Comparison of ENCODE assay signal across 8 cellular contexts in genomic region chr14:65412189-65412846, GRCh38. TPM values are rescaled to one million over a fixed set of nuclear protein-coding genes. Genes with fewer than 3 reads are reported as not detected.
DNase-seq lines count a peak whose midpoint lies in the region; ATAC-seq and TF ChIP-seq lines count a peak whose summit lies in the region.

Gene FUT8 (plus strand): TSS chr14:65412730. CDS start chr14:65561564, 148,834 bp downstream.

- CTCF ChIA-PET in CD8-positive, alpha-beta T cell (lab: Charles Lee): interaction anchor here (0.7 to 7.8 kb wide), 25 partner anchors 10 to 658 kb away, joined by 3 to 122 read pairs (median 6); no protein-coding TSS in a partner anchor
- CTCF ChIA-PET in activated CD4-positive, alpha-beta memory T cell treated with anti-CD3 and anti-CD28 coated beads for 36 hours (lab: Charles Lee): interaction anchor here (0.7 to 7.3 kb wide), 24 partner anchors 12 to 547 kb away, joined by 3 to 130 read pairs (median 4); no protein-coding TSS in a partner anchor

- peak; percentile 43 for TF ChIP-seq CTCF in CD8-positive, alpha-beta T cell (IDR thresholded peaks at IDR 0.05)
- peak; percentile 35 for TF ChIP-seq CTCF in liver (IDR thresholded peaks at IDR 0.05; ENCODE audit: low read depth, low read length, missing input control)

- H3K36me3 ChIP-seq in CD8-positive, alpha-beta T cell (ENCODE audit: insufficient read depth, low read length): no peaks in the 10 kb centered on the region
- H3K36me3 ChIP-seq in liver (ENCODE audit: control insufficient read depth in 4 of 4, insufficient read depth in 3 of 4, low read depth in 1 of 4, low read length in 3 of 4): no peaks in the 10 kb centered on the region

- TF ChIP-seq RAD21 in liver (IDR thresholded peaks at IDR 0.05): peak; percentile 72 to 75

- intact Hi-C loops in CD8-positive, alpha-beta T cell (cut with DNase I, micrococcal nuclease): loop anchor here (1.0 to 5.0 kb wide), 11 partner anchors 76 to 1826 kb away; partner anchors contain the start of genes MAX (in 2 of the 2), FNTB (in 1 of the 2) and GPHN (in 1 of the 2)
- intact Hi-C loops in activated CD4-positive, alpha-beta memory T cell treated with anti-CD3 and anti-CD28 coated beads for 36 hours (cut with micrococcal nuclease): loop anchor here (1.0 to 5.0 kb wide), 10 partner anchors 44 to 660 kb away; partner anchors contain the start of genes FNTB and MAX

- DNase-seq in CD8-positive, alpha-beta T cell: peak; percentile 87 to 98 (median 96)
- DNase-seq in HK-2 (ENCODE audit: unreplicated experiment) (peak; percentile 96), NCI-H82 (lab: John Stamatoyannopoulos, UW) (peak; percentile 92), dermis microvascular lymphatic vessel endothelial cell (ENCODE audit: low read depth in 2 of 2) (peak; percentile 90 to 97)
- peak; percentile 96 for DNase-seq in activated CD4-positive, alpha-beta memory T cell treated with anti-CD3 and anti-CD28 coated beads for 36 hours
- DNase-seq in stimulated activated CD4-positive, alpha-beta T cell treated with anti-CD3 and anti-CD28 coated beads, Interleukin-4, amount 100 ng/mL, for 24 hours: peak; percentile 95

- H3K9me3 ChIP-seq in CD8-positive, alpha-beta T cell (ENCODE audit: low read length): no peaks in the 10 kb centered on the region
- no peaks in the 10 kb centered on the region for H3K9me3 ChIP-seq in liver (ENCODE audit: control insufficient read depth in 4 of 4, low read length in 3 of 4)

- peak within 1 kb of the TSS; percentile 99 for H3K4me3 Mint-ChIP-seq in CD8-positive, alpha-beta T cell
- peak within 1 kb of the TSS; percentile 98 for H3K4me3 Mint-ChIP-seq in activated CD4-positive, alpha-beta memory T cell treated with anti-CD3 and anti-CD28 coated beads for 36 hours

- H3K4me1 ChIP-seq in CD8-positive, alpha-beta T cell (ENCODE audit: insufficient read depth, low read length): peaks cover 12% of the 10 kb centered on the region
- peaks cover 0 to 22% (median 10%) of the 10 kb centered on the region in 4 donors for H3K4me1 ChIP-seq in liver (ENCODE audit: control insufficient read depth in 4 of 4, insufficient read depth in 4 of 4, low read length in 3 of 4)

- peak within 1 kb of the TSS; percentile 86 for H3K27ac ChIP-seq in CD8-positive, alpha-beta T cell (ENCODE audit: low read depth, low read length)
- H3K27ac ChIP-seq in liver (ENCODE audit: low read depth in 1 of 2, low read length in 2 of 2): peak within 1 kb of the TSS; percentile 81 to 87

- H3K36me3 Mint-ChIP-seq in CD8-positive, alpha-beta T cell: peaks cover 13% of the 10 kb centered on the region
- H3K36me3 Mint-ChIP-seq in activated CD4-positive, alpha-beta memory T cell treated with anti-CD3 and anti-CD28 coated beads for 36 hours: no peaks in the 10 kb centered on the region

- peaks cover 43% of the 10 kb centered on the region for H3K4me1 Mint-ChIP-seq in CD8-positive, alpha-beta T cell (ENCODE audit: low read depth)
- peaks cover 34% of the 10 kb centered on the region for H3K4me1 Mint-ChIP-seq in activated CD4-positive, alpha-beta memory T cell treated with anti-CD3 and anti-CD28 coated beads for 36 hours (ENCODE audit: low read depth)

- peak; percentile 88 for ATAC-seq in CD8-positive, alpha-beta T cell
- ATAC-seq in GM19452 (IDR thresholded peaks at IDR 0.05; ENCODE audit: unreplicated experiment): peak; percentile 74

- H3K9me3 Mint-ChIP-seq in CD8-positive, alpha-beta T cell: no peaks in the 10 kb centered on the region
- no peaks in the 10 kb centered on the region for H3K9me3 Mint-ChIP-seq in activated CD4-positive, alpha-beta memory T cell treated with anti-CD3 and anti-CD28 coated beads for 36 hours

- peak within 1 kb of the TSS; percentile 95 for H3K4me3 ChIP-seq in CD8-positive, alpha-beta T cell (ENCODE audit: low read depth, low read length)
- H3K4me3 ChIP-seq in liver (ENCODE audit: low read depth in 1 of 3, low read length in 3 of 3): peak within 1 kb of the TSS; percentile 82 to 86 (median 85)

- peak within 1 kb of the TSS; percentile 50 to 88 for H3K9ac ChIP-seq in liver (ENCODE audit: low read depth in 1 of 2, low read length in 2 of 2)

- no peaks in the 10 kb centered on the region for H3K27me3 Mint-ChIP-seq in CD8-positive, alpha-beta T cell (ENCODE audit: low read depth)
- H3K27me3 Mint-ChIP-seq in activated CD4-positive, alpha-beta memory T cell treated with anti-CD3 and anti-CD28 coated beads for 36 hours: no peaks in the 10 kb centered on the region

- H3K27me3 ChIP-seq in CD8-positive, alpha-beta T cell (ENCODE audit: insufficient read depth, low read length): no peaks in the 10 kb centered on the region
- H3K27me3 ChIP-seq in liver (ENCODE audit: control insufficient read depth in 4 of 4, insufficient read depth in 4 of 4, low read length in 3 of 4): no peaks in the 10 kb centered on the region

- WGBS in liver: under 1% methylated on average over 74 of the region's 74 CpGs

- POLR2A ChIA-PET in CD8-positive, alpha-beta T cell (lab: Charles Lee): interaction anchor here (0.6 to 5.1 kb wide), 42 partner anchors 10 to 1945 kb away, joined by 3 to 57 read pairs (median 4); partner anchors contain the start of genes CHURC1, FNTB and MAX
- POLR2A ChIA-PET in activated CD4-positive, alpha-beta memory T cell treated with anti-CD3 and anti-CD28 coated beads for 36 hours (lab: Charles Lee): interaction anchor here (0.9 to 2.6 kb wide), 11 partner anchors 16 to 435 kb away, joined by 3 to 16 read pairs (median 4); no protein-coding TSS in a partner anchor

- peak within 1 kb of the TSS; percentile 98 for H3K27ac Mint-ChIP-seq in CD8-positive, alpha-beta T cell
- peak within 1 kb of the TSS; percentile 96 for H3K27ac Mint-ChIP-seq in activated CD4-positive, alpha-beta memory T cell treated with anti-CD3 and anti-CD28 coated beads for 36 hours

TF ChIP-seq in liver, 16 proteins besides CTCF, POLR2A, EP300 and RAD21:
- TF ChIP-seq RXRA (IDR thresholded peaks at IDR 0.05) (peak in 1 of 2 donors; percentile 13), TAF1 (conservative IDR thresholded peaks at IDR 0.05) (peak; percentile 48), YY1 (IDR thresholded peaks at IDR 0.05) (peak; percentile 47), MAX (IDR thresholded peaks at IDR 0.05) (no peak), SP1 (IDR thresholded peaks at IDR 0.05) (peak; percentile 12), GABPA (IDR thresholded peaks at IDR 0.05 in 1 of 2, conservative IDR thresholded peaks at IDR 0.05 in 1 of 2) (no peak), NR2F2 (IDR thresholded peaks at IDR 0.05) (no peak), REST (IDR thresholded peaks at IDR 0.05) (peak; percentile 82), HNF4A (conservative IDR thresholded peaks at IDR 0.05) (no peak), EGR1 (IDR thresholded peaks at IDR 0.05; ENCODE audit: low read depth in 2 of 2) (no peak)

RNA-seq across cellular contexts. Expression of gene FUT8, which starts in this region (rescaled TPM):
- total RNA-seq in CD8-positive, alpha-beta T cell: 10 to 100 TPM; 38.3 to 38.5 TPM
- 10 to 100 TPM; 50.7 to 51.4 TPM for total RNA-seq in activated CD4-positive, alpha-beta memory T cell treated with anti-CD3 and anti-CD28 coated beads for 36 hours
- total RNA-seq in dermis microvascular lymphatic vessel endothelial cell (7.8 and 9.5 TPM in 2 replicates), liver (10 to 100 TPM in 1 of 2 donors, 1 to 10 TPM in 1; 5.9 to 14.1 TPM)
- 1 to 10 TPM; 1.1 to 2.1 TPM for polyA plus RNA-seq in liver

Comparison
In these comparisons a context has a peak if more than half of its experiments do, and no peak if none do; other contexts are left out.
1. Peak in every context shown above with its lines: DNase-seq, ATAC-seq, H3K4me3 ChIP-seq and H3K27ac ChIP-seq.